In the genomic region with DNA sequence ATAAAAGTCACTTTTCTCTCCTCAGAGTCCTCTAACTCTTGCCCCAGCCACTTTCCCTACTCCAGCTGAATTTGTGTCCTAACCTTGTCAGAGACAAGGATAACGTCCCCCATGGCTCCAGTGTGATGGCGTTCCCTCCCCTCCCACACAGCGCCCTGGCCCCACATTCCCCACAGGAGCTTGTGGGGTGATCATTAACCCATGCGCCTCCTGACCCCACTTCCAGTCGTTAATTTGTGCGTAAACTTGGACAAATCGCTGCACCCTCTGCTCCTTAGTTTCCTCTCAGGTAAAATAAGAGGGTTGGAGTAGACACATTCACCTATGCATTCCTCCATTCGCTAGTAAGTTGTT, we compare ENCODE assay signal across 1 cellular context.
TF ChIP-seq lines count a peak whose summit lies in the region.

No MANE protein-coding gene starts in this region.

TF ChIP-seq in GM23338, 12 proteins besides CTCF, POLR2A, EP300 and RAD21:
- TF ChIP-seq, protein P1, sequence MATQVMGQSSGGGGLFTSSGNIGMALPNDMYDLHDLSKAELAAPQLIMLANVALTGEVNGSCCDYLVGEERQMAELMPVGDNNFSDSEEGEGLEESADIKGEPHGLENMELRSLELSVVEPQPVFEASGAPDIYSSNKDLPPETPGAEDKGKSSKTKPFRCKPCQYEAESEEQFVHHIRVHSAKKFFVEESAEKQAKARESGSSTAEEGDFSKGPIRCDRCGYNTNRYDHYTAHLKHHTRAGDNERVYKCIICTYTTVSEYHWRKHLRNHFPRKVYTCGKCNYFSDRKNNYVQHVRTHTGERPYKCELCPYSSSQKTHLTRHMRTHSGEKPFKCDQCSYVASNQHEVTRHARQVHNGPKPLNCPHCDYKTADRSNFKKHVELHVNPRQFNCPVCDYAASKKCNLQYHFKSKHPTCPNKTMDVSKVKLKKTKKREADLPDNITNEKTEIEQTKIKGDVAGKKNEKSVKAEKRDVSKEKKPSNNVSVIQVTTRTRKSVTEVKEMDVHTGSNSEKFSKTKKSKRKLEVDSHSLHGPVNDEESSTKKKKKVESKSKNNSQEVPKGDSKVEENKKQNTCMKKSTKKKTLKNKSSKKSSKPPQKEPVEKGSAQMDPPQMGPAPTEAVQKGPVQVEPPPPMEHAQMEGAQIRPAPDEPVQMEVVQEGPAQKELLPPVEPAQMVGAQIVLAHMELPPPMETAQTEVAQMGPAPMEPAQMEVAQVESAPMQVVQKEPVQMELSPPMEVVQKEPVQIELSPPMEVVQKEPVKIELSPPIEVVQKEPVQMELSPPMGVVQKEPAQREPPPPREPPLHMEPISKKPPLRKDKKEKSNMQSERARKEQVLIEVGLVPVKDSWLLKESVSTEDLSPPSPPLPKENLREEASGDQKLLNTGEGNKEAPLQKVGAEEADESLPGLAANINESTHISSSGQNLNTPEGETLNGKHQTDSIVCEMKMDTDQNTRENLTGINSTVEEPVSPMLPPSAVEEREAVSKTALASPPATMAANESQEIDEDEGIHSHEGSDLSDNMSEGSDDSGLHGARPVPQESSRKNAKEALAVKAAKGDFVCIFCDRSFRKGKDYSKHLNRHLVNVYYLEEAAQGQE (IDR thresholded peaks at IDR 0.05; ENCODE audit: unreplicated experiment): no peak
- TF ChIP-seq, protein P2, sequence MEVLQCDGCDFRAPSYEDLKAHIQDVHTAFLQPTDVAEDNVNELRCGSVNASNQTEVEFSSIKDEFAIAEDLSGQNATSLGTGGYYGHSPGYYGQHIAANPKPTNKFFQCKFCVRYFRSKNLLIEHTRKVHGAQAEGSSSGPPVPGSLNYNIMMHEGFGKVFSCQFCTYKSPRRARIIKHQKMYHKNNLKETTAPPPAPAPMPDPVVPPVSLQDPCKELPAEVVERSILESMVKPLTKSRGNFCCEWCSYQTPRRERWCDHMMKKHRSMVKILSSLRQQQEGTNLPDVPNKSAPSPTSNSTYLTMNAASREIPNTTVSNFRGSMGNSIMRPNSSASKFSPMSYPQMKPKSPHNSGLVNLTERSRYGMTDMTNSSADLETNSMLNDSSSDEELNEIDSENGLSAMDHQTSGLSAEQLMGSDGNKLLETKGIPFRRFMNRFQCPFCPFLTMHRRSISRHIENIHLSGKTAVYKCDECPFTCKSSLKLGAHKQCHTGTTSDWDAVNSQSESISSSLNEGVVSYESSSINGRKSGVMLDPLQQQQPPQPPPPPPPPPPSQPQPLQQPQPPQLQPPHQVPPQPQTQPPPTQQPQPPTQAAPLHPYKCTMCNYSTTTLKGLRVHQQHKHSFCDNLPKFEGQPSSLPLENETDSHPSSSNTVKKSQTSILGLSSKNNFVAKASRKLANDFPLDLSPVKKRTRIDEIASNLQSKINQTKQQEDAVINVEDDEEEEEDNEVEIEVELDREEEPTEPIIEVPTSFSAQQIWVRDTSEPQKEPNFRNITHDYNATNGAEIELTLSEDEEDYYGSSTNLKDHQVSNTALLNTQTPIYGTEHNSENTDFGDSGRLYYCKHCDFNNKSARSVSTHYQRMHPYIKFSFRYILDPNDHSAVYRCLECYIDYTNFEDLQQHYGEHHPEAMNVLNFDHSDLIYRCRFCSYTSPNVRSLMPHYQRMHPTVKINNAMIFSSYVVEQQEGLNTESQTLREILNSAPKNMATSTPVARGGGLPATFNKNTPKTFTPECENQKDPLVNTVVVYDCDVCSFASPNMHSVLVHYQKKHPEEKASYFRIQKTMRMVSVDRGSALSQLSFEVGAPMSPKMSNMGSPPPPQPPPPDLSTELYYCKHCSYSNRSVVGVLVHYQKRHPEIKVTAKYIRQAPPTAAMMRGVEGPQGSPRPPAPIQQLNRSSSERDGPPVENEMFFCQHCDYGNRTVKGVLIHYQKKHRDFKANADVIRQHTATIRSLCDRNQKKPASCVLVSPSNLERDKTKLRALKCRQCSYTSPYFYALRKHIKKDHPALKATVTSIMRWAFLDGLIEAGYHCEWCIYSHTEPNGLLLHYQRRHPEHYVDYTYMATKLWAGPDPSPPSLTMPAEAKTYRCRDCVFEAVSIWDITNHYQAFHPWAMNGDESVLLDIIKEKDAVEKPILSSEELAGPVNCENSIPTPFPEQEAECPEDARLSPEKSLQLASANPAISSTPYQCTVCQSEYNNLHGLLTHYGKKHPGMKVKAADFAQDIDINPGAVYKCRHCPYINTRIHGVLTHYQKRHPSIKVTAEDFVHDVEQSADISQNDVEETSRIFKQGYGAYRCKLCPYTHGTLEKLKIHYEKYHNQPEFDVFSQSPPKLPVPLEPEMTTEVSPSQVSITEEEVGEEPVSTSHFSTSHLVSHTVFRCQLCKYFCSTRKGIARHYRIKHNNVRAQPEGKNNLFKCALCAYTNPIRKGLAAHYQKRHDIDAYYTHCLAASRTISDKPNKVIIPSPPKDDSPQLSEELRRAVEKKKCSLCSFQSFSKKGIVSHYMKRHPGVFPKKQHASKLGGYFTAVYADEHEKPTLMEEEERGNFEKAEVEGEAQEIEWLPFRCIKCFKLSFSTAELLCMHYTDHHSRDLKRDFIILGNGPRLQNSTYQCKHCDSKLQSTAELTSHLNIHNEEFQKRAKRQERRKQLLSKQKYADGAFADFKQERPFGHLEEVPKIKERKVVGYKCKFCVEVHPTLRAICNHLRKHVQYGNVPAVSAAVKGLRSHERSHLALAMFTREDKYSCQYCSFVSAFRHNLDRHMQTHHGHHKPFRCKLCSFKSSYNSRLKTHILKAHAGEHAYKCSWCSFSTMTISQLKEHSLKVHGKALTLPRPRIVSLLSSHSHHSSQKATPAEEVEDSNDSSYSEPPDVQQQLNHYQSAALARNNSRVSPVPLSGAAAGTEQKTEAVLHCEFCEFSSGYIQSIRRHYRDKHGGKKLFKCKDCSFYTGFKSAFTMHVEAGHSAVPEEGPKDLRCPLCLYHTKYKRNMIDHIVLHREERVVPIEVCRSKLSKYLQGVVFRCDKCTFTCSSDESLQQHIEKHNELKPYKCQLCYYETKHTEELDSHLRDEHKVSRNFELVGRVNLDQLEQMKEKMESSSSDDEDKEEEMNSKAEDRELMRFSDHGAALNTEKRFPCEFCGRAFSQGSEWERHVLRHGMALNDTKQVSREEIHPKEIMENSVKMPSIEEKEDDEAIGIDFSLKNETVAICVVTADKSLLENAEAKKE (CRISPR knock-in tag; IDR thresholded peaks at IDR 0.05): no peak
- TF ChIP-seq CREB1 (CRISPR knock-in tag; IDR thresholded peaks at IDR 0.05; ENCODE audit: low read depth) (no peak), ZNF114 (CRISPR knock-in tag; IDR thresholded peaks at IDR 0.05) (no peak)
